ENCODE assay signal across 19 cellular contexts in the genomic region with DNA sequence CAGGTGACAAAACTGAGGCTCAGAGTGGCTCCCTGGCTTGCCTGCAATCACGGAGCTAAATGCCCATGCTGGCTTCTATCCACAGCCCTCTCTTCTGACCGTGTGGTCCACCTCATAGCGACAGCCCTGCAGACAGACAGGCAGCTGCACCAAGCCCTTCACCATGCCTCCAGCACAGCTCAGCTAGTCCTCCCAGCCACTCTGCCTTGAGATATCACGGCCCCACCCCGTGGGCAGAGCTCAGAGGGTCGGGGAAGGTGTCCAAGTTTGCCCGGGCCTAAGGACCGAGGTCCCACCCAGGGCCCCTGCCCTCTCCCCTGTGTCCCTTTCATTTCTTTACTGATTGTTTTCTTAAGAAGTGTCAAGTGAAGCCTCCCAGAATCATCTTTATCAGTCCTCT.
"Had no signal": no experiment of that assay in that cellular context is flagged by ENCODE, and none has a peak within 500 bp of the region (broad histone marks: within the 10 kb centered on the region; RNA-seq: fewer than 3 reads in every experiment).

No MANE protein-coding gene starts in this region.

- H3K36me3 ChIP-seq: esophagus squamous epithelium, gastroesophageal sphincter, pancreas, prostate gland had no signal

- H3K9me3 ChIP-seq: esophagus squamous epithelium, gastroesophageal sphincter, mucosa of descending colon, pancreas, prostate gland had no signal

- ATAC-seq: effector memory CD8-positive, alpha-beta T cell; gastroesophageal sphincter; mucosa of descending colon; natural killer cell; pancreas; sciatic nerve had no signal

- H3K27ac ChIP-seq: esophagus squamous epithelium, gastroesophageal sphincter, pancreas, prostate gland, skin epidermis had no signal

- H3K27me3 ChIP-seq: pancreas had no signal

- H3K4me3 ChIP-seq: esophagus squamous epithelium, gastroesophageal sphincter, mucosa of descending colon, pancreas, prostate gland, skin epidermis had no signal

- H3K9me3 Mint-ChIP-seq: effector memory CD8-positive, alpha-beta T cell; immature natural killer cell; natural killer cell; neural crest cell had no signal

- H3K4me3 Mint-ChIP-seq: effector memory CD8-positive, alpha-beta T cell; immature natural killer cell; natural killer cell; neural crest cell had no signal

- H3K36me3 Mint-ChIP-seq: immature natural killer cell, natural killer cell had no signal

- DNase-seq: central memory CD4-positive, alpha-beta T cell; cortex of kidney; effector memory CD8-positive, alpha-beta T cell; esophagus squamous epithelium; immature natural killer cell; mammary epithelial cell; natural killer cell; nucleus accumbens; pancreas; stimulated activated CD4-positive, alpha-beta T cell treated with anti-CD3 and anti-CD28 coated beads, Interleukin-12 subunit alpha, Interleukin-12 subunit beta, amount 100 ng/mL, for 4 hours; stimulated activated CD4-positive, alpha-beta T cell treated with anti-CD3 and anti-CD28 coated beads, Interleukin-2, amount 100 ng/mL, for 48 hours; stimulated activated naive CD4-positive, alpha-beta T cell treated with Interleukin-2 at 50 U/mL for 16 hours; trophoblast cell had no signal

- H3K4me1 Mint-ChIP-seq: immature natural killer cell, natural killer cell had no signal

- H3K27ac Mint-ChIP-seq: effector memory CD8-positive, alpha-beta T cell; immature natural killer cell; natural killer cell had no signal

- H3K4me1 ChIP-seq: gastroesophageal sphincter, pancreas, prostate gland had no signal
